Comparison of ENCODE assay signal across 20 cellular contexts in genomic region chr22:49567894-49568750, GRCh38.
DNase-seq lines count a peak whose midpoint lies in the region; ATAC-seq and TF ChIP-seq lines count a peak whose summit lies in the region.
"Had no signal": no experiment of that assay in that cellular context is flagged by ENCODE, and none has a peak within 500 bp of the region (broad histone marks: within the 10 kb centered on the region; RNA-seq: fewer than 3 reads in every experiment).

No MANE protein-coding gene starts in this region.

- H3K27ac ChIP-seq in transverse colon: no peak overlapping the region
- no peak overlapping the region for H3K27ac ChIP-seq in OCI-LY7 (ENCODE audit: low read depth, low read length, poor library complexity, severe bottlenecking)
- H3K27ac ChIP-seq: PC-9, WERI-Rb-1 had no signal

- no peak overlapping the region for H3K4me2 ChIP-seq in OCI-LY7 (ENCODE audit: low read length)
- H3K4me2 ChIP-seq: PC-9 had no signal

- no peak overlapping the region for H3K27ac Mint-ChIP-seq in activated naive CD4-positive, alpha-beta T cell treated with anti-CD3 and anti-CD28 coated beads, Interleukin-2, amount 10 ng/mL, durations not matched to agents 7 days and 5 days
- H3K27ac Mint-ChIP-seq in WTC11 (peak overlapping the region; percentile 45; the same call in 1 of the 2 replicates), natural killer cell (no peak overlapping the region)
- H3K27ac Mint-ChIP-seq: T-helper 1 cell treated with Interleukin-12 subunit alpha and Interleukin-12 subunit beta and Interleukin-4 antibody, amounts not matched to agents 30 μg/mL and 1 μg/mL, for 36 hours had no signal

- H3K4me3 Mint-ChIP-seq in activated naive CD4-positive, alpha-beta T cell treated with anti-CD3 and anti-CD28 coated beads, Interleukin-2, amount 10 ng/mL, durations not matched to agents 7 days and 5 days: no peak overlapping the region
- H3K4me3 Mint-ChIP-seq in WTC11 (no peak overlapping the region), natural killer cell (no peak overlapping the region)
- H3K4me3 Mint-ChIP-seq: T-helper 1 cell treated with Interleukin-12 subunit alpha and Interleukin-12 subunit beta and Interleukin-4 antibody, amounts not matched to agents 30 μg/mL and 1 μg/mL, for 36 hours had no signal

- H3K27me3 ChIP-seq in transverse colon: no peaks in the 10 kb centered on the region

- no peaks in the 10 kb centered on the region for H3K36me3 Mint-ChIP-seq in activated naive CD4-positive, alpha-beta T cell treated with anti-CD3 and anti-CD28 coated beads, Interleukin-2, amount 10 ng/mL, durations not matched to agents 7 days and 5 days
- H3K36me3 Mint-ChIP-seq in WTC11 (no peaks in the 10 kb centered on the region), natural killer cell (no peaks in the 10 kb centered on the region)

- intact Hi-C loops in natural killer cell (cut with micrococcal nuclease) (no loop called here), transverse colon (cut with DNase I; ENCODE audit: low total_unique reads) (no loop called here), OCI-LY7 (cut with micrococcal nuclease; ENCODE audit: unreplicated experiment) (no loop called here)

- H3K9me3 ChIP-seq in transverse colon (no peaks in the 10 kb centered on the region), OCI-LY7 (ENCODE audit: low read length) (no peaks in the 10 kb centered on the region)

- TF ChIP-seq CTCF in WTC11 (IDR thresholded peaks at IDR 0.05) (no peak), natural killer cell (IDR thresholded peaks at IDR 0.05) (no peak), transverse colon (IDR thresholded peaks at IDR 0.05) (no peak), OCI-LY7 (conservative IDR thresholded peaks at IDR 0.05; ENCODE audit: low read length) (no peak)

- no peaks in the 10 kb centered on the region for H3K4me1 Mint-ChIP-seq in activated naive CD4-positive, alpha-beta T cell treated with anti-CD3 and anti-CD28 coated beads, Interleukin-2, amount 10 ng/mL, durations not matched to agents 7 days and 5 days
- H3K4me1 Mint-ChIP-seq in WTC11: no peaks in the 10 kb centered on the region
- peaks cover 0 to 29% of the 10 kb centered on the region in 2 donors for H3K4me1 Mint-ChIP-seq in natural killer cell

- BruUV-seq in OCI-LY7 (replicated peaks; lab: Mats Ljungman, UMichigan): no TSS peak

- no peak for ATAC-seq in WTC11
- no peak for ATAC-seq in natural killer cell
- ATAC-seq in HG02642 (IDR thresholded peaks at IDR 0.05; ENCODE audit: poor library complexity, unreplicated experiment): no peak

- no peak for TF ChIP-seq POLR2A in transverse colon (IDR thresholded peaks at IDR 0.05)

- in situ Hi-C loops in transverse colon (cut with MboI; ENCODE audit: low pct_ligation_motif_present in 1 of 4, low pct_unique_long_range_greater_than_20kb in 1 of 4, low sequenced_read_pairs in 3 of 4): no loop called here

- no peaks in the 10 kb centered on the region for H3K9me3 Mint-ChIP-seq in activated naive CD4-positive, alpha-beta T cell treated with anti-CD3 and anti-CD28 coated beads, Interleukin-2, amount 10 ng/mL, durations not matched to agents 7 days and 5 days
- H3K9me3 Mint-ChIP-seq in WTC11: no peaks in the 10 kb centered on the region
- no peaks in the 10 kb centered on the region for H3K9me3 Mint-ChIP-seq in natural killer cell
- H3K9me3 Mint-ChIP-seq: T-helper 1 cell treated with Interleukin-12 subunit alpha and Interleukin-12 subunit beta and Interleukin-4 antibody, amounts not matched to agents 30 μg/mL and 1 μg/mL, for 36 hours had no signal

- H4K20me1 ChIP-seq in OCI-LY7 (ENCODE audit: insufficient read depth, low read length): no peaks in the 10 kb centered on the region

- no peaks in the 10 kb centered on the region for H3K27me3 Mint-ChIP-seq in activated naive CD4-positive, alpha-beta T cell treated with anti-CD3 and anti-CD28 coated beads, Interleukin-2, amount 10 ng/mL, durations not matched to agents 7 days and 5 days
- H3K27me3 Mint-ChIP-seq in WTC11 (ENCODE audit: low read depth) (no peaks in the 10 kb centered on the region; the same call in 1 of the 2 replicates), natural killer cell (ENCODE audit: low read depth in 2 of 2) (no peaks in the 10 kb centered on the region)

- WGBS in transverse colon (ENCODE audit: low coverage in 1 of 2), 2 donors: 71% methylated on average over 25 of the region's 25 CpGs; no CpG with 5 or more reads in 1 of the 2 donors

- TF ChIP-seq EP300 in transverse colon (IDR thresholded peaks at IDR 0.05; ENCODE audit: low read depth): no peak

- H3K9me2 ChIP-seq in OCI-LY7 (ENCODE audit: insufficient read depth, low read length): no peaks in the 10 kb centered on the region

- H2AFZ ChIP-seq in OCI-LY7 (ENCODE audit: low read length): no peak overlapping the region
- H2AFZ ChIP-seq: PC-9 had no signal

- no peaks in the 10 kb centered on the region for H3K79me2 ChIP-seq in OCI-LY7 (ENCODE audit: insufficient read depth, low read depth, low read length)

- H3K4me3 ChIP-seq in transverse colon (no peak overlapping the region), OCI-LY7 (ENCODE audit: low read depth, low read length, poor library complexity, severe bottlenecking) (no peak overlapping the region)
- H3K4me3 ChIP-seq: PC-9 had no signal

- H3K4me1 ChIP-seq in transverse colon (no peaks in the 10 kb centered on the region), OCI-LY7 (ENCODE audit: insufficient read depth, low read length, poor library complexity, severe bottlenecking) (no peaks in the 10 kb centered on the region)

- H3K36me3 ChIP-seq in transverse colon (no peaks in the 10 kb centered on the region), OCI-LY7 (ENCODE audit: insufficient read depth, low read length) (no peaks in the 10 kb centered on the region)
- H3K36me3 ChIP-seq: WERI-Rb-1 had no signal

- CTCF ChIA-PET in activated naive CD4-positive, alpha-beta T cell treated with anti-CD3 and anti-CD28 coated beads, Interleukin-2, amount 10 ng/mL, durations not matched to agents 7 days and 5 days (lab: Charles Lee): no interaction called here
- CTCF ChIA-PET in WTC11 (lab: Charles Lee) (interaction anchor here (1.0 to 1.1 kb wide), 3 partner anchors 19 to 134 kb away, joined by 3 to 4 read pairs (median 3); no protein-coding TSS in a partner anchor), OCI-LY7 (lab: Charles Lee; ENCODE audit: unreplicated experiment) (no interaction called here)

- peak; percentile 11 for DNase-seq in activated naive CD4-positive, alpha-beta T cell treated with anti-CD3 and anti-CD28 coated beads, Interleukin-2, amount 10 ng/mL, durations not matched to agents 7 days and 5 days
- DNase-seq in activated naive CD4-positive, alpha-beta T cell treated with Interleukin-2 at 50 U/mL for 16 hours: no peak
- DNase-seq in WTC11 (ENCODE audit: low spot score) (no peak), natural killer cell (peak; percentile 14), transverse colon (peak; percentile 2), OCI-LY7 (ENCODE audit: low spot score) (no peak), T-helper 2 cell (no peak)
- DNase-seq: activated CD4-positive, alpha-beta T cell treated with anti-CD3 and anti-CD28 coated beads, Interleukin-2, amount 50 U/mL, for 4 hours; activated naive CD4-positive, alpha-beta T cell; caudate nucleus; COR-L47; DND-41; NCI-H1105; NCI-H2081; NCI-H345; PC-9; retina had no signal

- POLR2A ChIA-PET in WTC11 (lab: Charles Lee) (no interaction called here), OCI-LY7 (lab: Charles Lee) (no interaction called here)

TF ChIP-seq in WTC11, 78 proteins besides CTCF, POLR2A, EP300 and RAD21:
- TF ChIP-seq MXD4 (CRISPR knock-in tag; IDR thresholded peaks at IDR 0.05; ENCODE audit: borderline replicate concordance) (no peak), NR2C2 (CRISPR knock-in tag; IDR thresholded peaks at IDR 0.05) (no peak)
TF ChIP-seq in WTC11: peak in this region for 0.

Comparison
In these comparisons a context has a peak if more than half of its experiments do, and no peak if none do; other contexts are left out.
1. DNase-seq: peak in activated naive CD4-positive, alpha-beta T cell treated with anti-CD3 and anti-CD28 coated beads, Interleukin-2, amount 10 ng/mL, durations not matched to agents 7 days and 5 days (single experiment), natural killer cell (single experiment) and transverse colon (single experiment); none in activated naive CD4-positive, alpha-beta T cell treated with Interleukin-2 at 50 U/mL for 16 hours (single experiment), WTC11 (single experiment), OCI-LY7 (single experiment) and T-helper 2 cell (0 of 5).